ENCODE assay signal across 18 cellular contexts in the genomic region with DNA sequence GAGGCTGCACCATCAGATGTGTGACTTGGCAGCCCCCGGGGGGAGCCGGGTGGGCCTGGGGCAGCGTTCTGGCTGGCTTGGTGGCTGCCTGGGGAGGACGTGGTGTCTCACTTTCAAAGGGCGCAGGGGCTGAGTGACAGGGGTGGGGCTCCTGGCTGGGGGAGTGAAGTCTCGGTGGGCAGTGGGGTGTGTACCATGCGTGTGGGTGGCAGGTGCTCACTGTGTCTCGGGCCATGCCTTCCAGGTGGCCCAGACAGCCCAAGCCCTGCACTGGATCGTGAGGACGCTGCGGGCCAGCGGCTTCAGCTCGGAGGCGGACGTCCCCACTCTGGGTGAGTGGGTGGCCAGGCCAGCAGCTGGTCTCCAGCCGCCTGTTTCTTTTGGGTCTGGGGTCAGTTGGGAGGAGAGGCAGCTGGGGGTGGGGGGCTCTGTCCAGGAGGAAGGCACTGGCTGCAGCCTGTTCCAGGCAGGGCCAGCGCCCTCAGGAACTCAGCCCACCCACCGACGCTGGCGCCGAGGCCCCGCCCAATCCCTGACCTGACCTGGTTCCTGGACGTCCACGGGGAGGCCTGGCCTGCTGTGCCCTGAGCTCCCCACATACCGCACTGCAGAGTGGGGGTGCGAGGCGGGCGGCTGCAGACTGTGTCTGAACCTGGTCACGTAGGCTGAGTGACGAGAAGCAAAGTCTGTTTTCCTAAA. TPM values are rescaled to one million over a fixed set of nuclear protein-coding genes. Genes with fewer than 3 reads are reported as not detected.
A peak's percentile ranks its signal among the peaks of the same experiment; 100 is the strongest.
DNase-seq lines count a peak whose midpoint lies in the region; ATAC-seq, FAIRE-seq and TF ChIP-seq lines count a peak whose summit lies in the region.
"Had no signal": no experiment of that assay in that cellular context is flagged by ENCODE, and none has a peak within 500 bp of the region (broad histone marks: within the 10 kb centered on the region; RNA-seq: fewer than 3 reads in every experiment).

No MANE protein-coding gene starts in this region.

- no peak for TF ChIP-seq CTCF in right atrium auricular region (IDR thresholded peaks at IDR 0.05)
- TF ChIP-seq CTCF in WERI-Rb-1 (IDR thresholded peaks at IDR 0.05; ENCODE audit: low read depth, low read length), result no peak
- TF ChIP-seq CTCF in upper lobe of right lung (IDR thresholded peaks at IDR 0.05), result no peak
- no peak for TF ChIP-seq CTCF in D721Med (IDR thresholded peaks at IDR 0.05; ENCODE audit: insufficient read depth, missing control alignments)

- H3K4me1 ChIP-seq in right atrium auricular region (no peaks in the 10 kb centered on the region), upper lobe of right lung (no peaks in the 10 kb centered on the region)
- H3K4me1 ChIP-seq: SJCRH30, transverse colon had no signal

- H3K4me3 ChIP-seq in right atrium auricular region, result no peak overlapping the region
- H3K4me3 ChIP-seq in WERI-Rb-1 (ENCODE audit: low read depth, low read length), result no peak overlapping the region
- no peak overlapping the region for H3K4me3 ChIP-seq in upper lobe of right lung
- H3K4me3 ChIP-seq: lung, SJCRH30, transverse colon had no signal

- no peaks in the 10 kb centered on the region for H3K36me3 ChIP-seq in right atrium auricular region
- no peaks in the 10 kb centered on the region for H3K36me3 ChIP-seq in WERI-Rb-1
- no peaks in the 10 kb centered on the region for H3K36me3 ChIP-seq in upper lobe of right lung
- H3K36me3 ChIP-seq: SJCRH30, transverse colon had no signal

- H3K9me3 ChIP-seq in right atrium auricular region (peaks cover 0 to 6% of the 10 kb centered on the region in 2 donors), WERI-Rb-1 (ENCODE audit: severe bottlenecking) (peaks cover 15% of the 10 kb centered on the region), upper lobe of right lung (peaks cover 5% of the 10 kb centered on the region)
- H3K9me3 ChIP-seq: SJCRH30 had no signal

- FAIRE-seq in D721Med (lab: Jason Lieb, UNC), result no peak

- intact Hi-C loops in Right ventricle myocardium inferior (cut with DNase I), result no loop called here
- intact Hi-C loops in upper lobe of right lung (cut with DNase I), result loop anchor here (5.0 kb wide), 1 partner anchor 218 kb away; no protein-coding TSS in a partner anchor

- DNase-seq in Right ventricle myocardium inferior (ENCODE audit: missing footprints) (peak; percentile 34), right atrium auricular region (ENCODE audit: low spot score) (no peak), WERI-Rb-1 (peak; percentile 8), mesenteric fat pad (ENCODE audit: low spot score) (peak; percentile 84), upper lobe of right lung (peak; percentile 31), D721Med (ENCODE audit: insufficient read length, low spot score) (no peak), globus pallidus (ENCODE audit: low spot score) (no peak)
- DNase-seq: activated naive CD4-positive, alpha-beta T cell treated with anti-CD3 and anti-CD28 coated beads, Interleukin-2, amount 50 U/mL, for 16 hours; foreskin melanocyte; MM.1S; NCI-H1930; NCI-H510A; SJCRH30; stimulated activated naive B cell treated with anti-CD40 and anti-IgM and Interleukin-4, amounts not matched to agents 10 μg/mL and 1 μg/mL and 100 μg/mL, for 72 hours; transverse colon had no signal

- ATAC-seq in Right ventricle myocardium inferior (no peak), upper lobe of right lung (no peak), GM18907 (IDR thresholded peaks at IDR 0.05; ENCODE audit: unreplicated experiment) (no peak)
- ATAC-seq: CD8-positive, alpha-beta T cell; stimulated activated naive B cell treated with anti-CD40 and anti-IgM and Interleukin-4, amounts not matched to agents 10 μg/mL and 1 μg/mL and 100 μg/mL, for 72 hours had no signal

- no peak overlapping the region for H3K27ac ChIP-seq in right atrium auricular region
- no peak overlapping the region for H3K27ac ChIP-seq in WERI-Rb-1
- H3K27ac ChIP-seq in upper lobe of right lung, result no peak overlapping the region
- H3K27ac ChIP-seq: SJCRH30, transverse colon had no signal

- H3K27me3 ChIP-seq in right atrium auricular region, result no peaks in the 10 kb centered on the region
- H3K27me3 ChIP-seq in WERI-Rb-1 (ENCODE audit: insufficient read depth, low read depth, severe bottlenecking), result peaks cover 3% of the 10 kb centered on the region
- H3K27me3 ChIP-seq in upper lobe of right lung, result no peaks in the 10 kb centered on the region
- H3K27me3 ChIP-seq: SJCRH30, transverse colon had no signal

RNA-seq across cellular contexts. Expression of a gene that starts 30.6 kb away (rescaled TPM):
- 3.3 TPM for total RNA-seq in Right ventricle myocardium inferior
- total RNA-seq in right atrium auricular region, result 1 to 10 TPM; 1.1 to 1.7 TPM
- 3.8 TPM for total RNA-seq in mesenteric fat pad
- 3.6 TPM for total RNA-seq in upper lobe of right lung
- total RNA-seq: SJCRH30 had no signal

Comparison
In these comparisons a context has a peak if more than half of its experiments do, and no peak if none do; other contexts are left out.
1. DNase-seq: peak in Right ventricle myocardium inferior (single experiment), WERI-Rb-1 (single experiment), mesenteric fat pad (single experiment) and upper lobe of right lung (single experiment); none in right atrium auricular region (single experiment), D721Med (single experiment) and globus pallidus (single experiment).